Comparison of ENCODE assay signal across 8 cellular contexts in genomic region chr19:40778045-40778864, GRCh38. TPM values are rescaled to one million over a fixed set of nuclear protein-coding genes. Genes with fewer than 3 reads are reported as not detected.
DNase-seq lines count a peak whose midpoint lies in the region; TF ChIP-seq lines count a peak whose summit lies in the region.

A gene with protein sequence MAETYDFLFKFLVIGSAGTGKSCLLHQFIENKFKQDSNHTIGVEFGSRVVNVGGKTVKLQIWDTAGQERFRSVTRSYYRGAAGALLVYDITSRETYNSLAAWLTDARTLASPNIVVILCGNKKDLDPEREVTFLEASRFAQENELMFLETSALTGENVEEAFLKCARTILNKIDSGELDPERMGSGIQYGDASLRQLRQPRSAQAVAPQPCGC (plus strand): TSS chr19:40778247. CDS start chr19:40778376, 129 bp downstream.

- H3K36me3 ChIP-seq in effector memory CD4-positive, alpha-beta T cell (ENCODE audit: control insufficient read depth, insufficient read depth, low read length), result no peaks in the 10 kb centered on the region

- no peak for TF ChIP-seq CTCF in GM20000 (IDR thresholded peaks at IDR 0.05; ENCODE audit: extremely low read depth, missing control alignments)

- no peaks in the 10 kb centered on the region for H3K9me3 ChIP-seq in effector memory CD4-positive, alpha-beta T cell (ENCODE audit: control insufficient read depth, low read length)

- peak; percentile 100 for DNase-seq in CMK (ENCODE audit: low read depth)
- peak; percentile 94 for DNase-seq in GM20000 (ENCODE audit: low spot score)
- DNase-seq in HT-29 (ENCODE audit: low spot score), result peak; percentile 100
- peak; percentile 98 to 99 for DNase-seq in NOMO-1 (lab: John Stamatoyannopoulos, UW; ENCODE audit: unreplicated experiment in 2 of 2)
- DNase-seq in effector memory CD4-positive, alpha-beta T cell, result peak; percentile 99 to 100 (median 100)
- DNase-seq in medulla oblongata (ENCODE audit: extremely low spot score), result peak; percentile 100
- peak; percentile 99 for DNase-seq in stimulated activated CD8-positive, alpha-beta memory T cell treated with anti-CD3 and anti-CD28 coated beads, Interleukin-12 subunit alpha, Interleukin-12 subunit beta, amount 100 ng/mL, for 1 hour (ENCODE audit: low read depth)

- peaks cover 12% of the 10 kb centered on the region for H3K4me1 ChIP-seq in effector memory CD4-positive, alpha-beta T cell (ENCODE audit: control insufficient read depth, insufficient read depth, low read length, poor library complexity, severe bottlenecking)

- peak within 1 kb of the TSS; percentile 62 for H3K4me3 ChIP-seq in effector memory CD4-positive, alpha-beta T cell (ENCODE audit: insufficient read depth, low read depth, low read length, poor library complexity, severe bottlenecking)

- CTCF ChIA-PET in activated CD8-positive, alpha-beta memory T cell treated with anti-CD3 and anti-CD28 coated beads for 36 hours (lab: Charles Lee), result interaction anchor here (0.6 to 3.7 kb wide), 18 partner anchors 13 to 143 kb away, joined by 3 to 20 read pairs (median 5); partner anchors contain the start of genes ACTMAP, COQ8B, EGLN2 and ITPKC

- POLR2A ChIA-PET in activated CD8-positive, alpha-beta memory T cell treated with anti-CD3 and anti-CD28 coated beads for 36 hours (lab: Charles Lee), result interaction anchor here (0.6 to 3.2 kb wide), 15 partner anchors 9 to 311 kb away, joined by 3 to 40 read pairs (median 7); partner anchors contain the start of genes ACTMAP, COQ8B, EGLN2 and ITPKC

- H3K27me3 ChIP-seq in effector memory CD4-positive, alpha-beta T cell (replicated peaks; ENCODE audit: control insufficient read depth, insufficient read depth, low read length, poor library complexity, severe bottlenecking), result no peaks in the 10 kb centered on the region

- H3K27ac ChIP-seq in effector memory CD4-positive, alpha-beta T cell (ENCODE audit: insufficient read depth, low read length, poor library complexity, severe bottlenecking), result peak within 1 kb of the TSS; percentile 88

RNA-seq across cellular contexts. Expression of the gene that starts here (rescaled TPM):
- total RNA-seq in HT-29 (2014; rRNA removed; shearing (Covaris generic)), result 36.0 and 51.3 TPM in 2 replicates
- 10 to 100 TPM; 23.4 to 24.5 TPM for total RNA-seq in activated CD8-positive, alpha-beta memory T cell treated with anti-CD3 and anti-CD28 coated beads for 36 hours

Comparison
In these comparisons a context has a peak if more than half of its experiments do, and no peak if none do; other contexts are left out.
1. Peak in every context shown above with its lines: DNase-seq, H3K4me3 ChIP-seq and H3K27ac ChIP-seq.